In genomic region chr14:33634631-33635030, GRCh38 we compare ENCODE assay signal across 23 cellular contexts.
"Had no signal": no experiment of that assay in that cellular context is flagged by ENCODE, and none has a peak within 500 bp of the region (broad histone marks: within the 10 kb centered on the region; RNA-seq: fewer than 3 reads in every experiment).

No MANE protein-coding gene starts in this region.

- ATAC-seq: activated naive CD8-positive, alpha-beta T cell treated with anti-CD3 and anti-CD28 coated beads, Interleukin-2, amount 50 U/mL, for 24 hours; activated T-helper 17 cell treated with anti-CD3 and anti-CD28 coated beads, Interleukin-2, amount 50 U/mL, for 72 hours; heart right ventricle; left lung; naive thymus-derived CD8-positive, alpha-beta T cell; stimulated activated naive B cell treated with anti-CD40 and anti-IgM and Interleukin-4, amounts not matched to agents 10 μg/mL and 1 μg/mL and 100 μg/mL, for 72 hours; T-cell had no signal

- H3K27ac ChIP-seq: ascending aorta, colonic mucosa, heart right ventricle, left lung, neutrophil, skin epidermis, tibial nerve, uterus, VCaP had no signal

- H3K4me3 ChIP-seq: ascending aorta, colonic mucosa, heart right ventricle, left lung, skin epidermis, tibial nerve, uterus had no signal

- H3K36me3 ChIP-seq: ascending aorta, colonic mucosa, heart right ventricle, left lung, neutrophil, tibial nerve, uterus had no signal

- H3K4me1 ChIP-seq: ascending aorta, colonic mucosa, heart right ventricle, left lung, tibial nerve, uterus had no signal

- DNase-seq: activated CD4-positive, alpha-beta T cell treated with anti-CD3 and anti-CD28 coated beads for 1 hour; activated CD4-positive, alpha-beta T cell treated with anti-CD3 and anti-CD28 coated beads, Interleukin-2, amount 50 U/mL, for 4 hours; activated naive CD4-positive, alpha-beta T cell treated with Interleukin-2 at 50 U/mL for 16 hours; activated naive CD8-positive, alpha-beta T cell treated with anti-CD3 and anti-CD28 coated beads, Interleukin-2, amount 50 U/mL, for 24 hours; caudate nucleus; colonic mucosa; effector CD8-positive, alpha-beta T cell; foreskin melanocyte; heart right ventricle; left lung; naive thymus-derived CD8-positive, alpha-beta T cell; stimulated activated CD4-positive, alpha-beta T cell treated with anti-CD3 and anti-CD28 coated beads, Interleukin-15, amount 100 ng/mL, for 24 hours; stimulated activated CD4-positive, alpha-beta T cell treated with anti-CD3 and anti-CD28 coated beads, Interleukin-4, amount 100 ng/mL, for 1 hour; stimulated activated naive B cell treated with anti-CD40 and anti-IgM and Interleukin-4, amounts not matched to agents 10 μg/mL and 1 μg/mL and 100 μg/mL, for 72 hours; T-cell; T1000; uterus had no signal

- H3K9me3 ChIP-seq: ascending aorta, colonic mucosa, heart right ventricle, left lung, neutrophil, tibial nerve, uterus had no signal

- H3K27me3 ChIP-seq: ascending aorta, colonic mucosa, heart right ventricle, left lung, neutrophil, tibial nerve, uterus had no signal
